1 cellular context compared by ENCODE assay signal in the genomic region with DNA sequence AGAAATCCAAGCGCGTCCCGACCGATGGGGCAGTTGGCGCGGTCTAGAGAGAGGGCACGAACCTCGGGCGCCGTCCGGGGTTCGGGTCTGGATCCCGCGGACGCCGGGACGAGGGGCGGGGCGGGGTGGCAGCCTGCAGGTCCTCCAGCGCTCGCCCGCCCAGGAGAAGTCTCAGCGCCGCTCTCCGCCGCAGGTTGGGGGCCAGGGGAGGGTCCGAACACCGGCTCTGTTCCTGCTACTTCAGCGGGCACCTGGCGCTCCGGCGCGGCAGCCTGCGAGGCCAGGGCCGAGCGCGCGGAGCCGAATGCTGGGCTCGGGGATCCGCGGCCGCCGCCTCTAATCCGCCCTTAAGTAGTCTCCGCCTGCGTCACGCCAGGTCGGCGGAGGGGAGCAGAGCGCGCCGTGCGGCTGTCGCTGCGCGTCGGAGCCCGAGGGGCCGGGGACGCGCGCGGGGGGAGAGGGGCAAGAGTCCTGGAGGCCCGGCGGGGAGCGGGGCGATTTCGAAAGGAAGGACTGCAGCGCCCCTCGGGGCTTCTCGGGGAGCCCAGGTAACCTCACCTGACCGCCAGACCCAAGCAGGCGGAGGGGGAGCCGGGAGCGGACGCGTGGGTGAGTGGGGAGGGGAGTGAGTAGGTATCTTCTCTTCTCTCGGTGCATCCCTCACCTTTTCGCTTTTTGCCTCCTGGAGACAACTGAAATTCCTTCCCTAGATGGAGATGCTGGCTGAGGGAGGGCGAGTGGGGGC.
TF ChIP-seq lines count a peak whose summit lies in the region.

A gene (minus strand): TSS at position 325 of the 745 bp plus-strand sequence. CDS start 510 bp downstream, outside the sequence.

TF ChIP-seq in IMR-90, 13 proteins besides CTCF, POLR2A, EP300 and RAD21 (continued from another document):
- TF ChIP-seq, protein P1, sequence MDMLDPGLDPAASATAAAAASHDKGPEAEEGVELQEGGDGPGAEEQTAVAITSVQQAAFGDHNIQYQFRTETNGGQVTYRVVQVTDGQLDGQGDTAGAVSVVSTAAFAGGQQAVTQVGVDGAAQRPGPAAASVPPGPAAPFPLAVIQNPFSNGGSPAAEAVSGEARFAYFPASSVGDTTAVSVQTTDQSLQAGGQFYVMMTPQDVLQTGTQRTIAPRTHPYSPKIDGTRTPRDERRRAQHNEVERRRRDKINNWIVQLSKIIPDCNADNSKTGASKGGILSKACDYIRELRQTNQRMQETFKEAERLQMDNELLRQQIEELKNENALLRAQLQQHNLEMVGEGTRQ (IDR thresholded peaks at IDR 0.05; ENCODE audit: low read depth, low read length), result no peak
